ENCODE assay signal across 8 cellular contexts in the genomic region with DNA sequence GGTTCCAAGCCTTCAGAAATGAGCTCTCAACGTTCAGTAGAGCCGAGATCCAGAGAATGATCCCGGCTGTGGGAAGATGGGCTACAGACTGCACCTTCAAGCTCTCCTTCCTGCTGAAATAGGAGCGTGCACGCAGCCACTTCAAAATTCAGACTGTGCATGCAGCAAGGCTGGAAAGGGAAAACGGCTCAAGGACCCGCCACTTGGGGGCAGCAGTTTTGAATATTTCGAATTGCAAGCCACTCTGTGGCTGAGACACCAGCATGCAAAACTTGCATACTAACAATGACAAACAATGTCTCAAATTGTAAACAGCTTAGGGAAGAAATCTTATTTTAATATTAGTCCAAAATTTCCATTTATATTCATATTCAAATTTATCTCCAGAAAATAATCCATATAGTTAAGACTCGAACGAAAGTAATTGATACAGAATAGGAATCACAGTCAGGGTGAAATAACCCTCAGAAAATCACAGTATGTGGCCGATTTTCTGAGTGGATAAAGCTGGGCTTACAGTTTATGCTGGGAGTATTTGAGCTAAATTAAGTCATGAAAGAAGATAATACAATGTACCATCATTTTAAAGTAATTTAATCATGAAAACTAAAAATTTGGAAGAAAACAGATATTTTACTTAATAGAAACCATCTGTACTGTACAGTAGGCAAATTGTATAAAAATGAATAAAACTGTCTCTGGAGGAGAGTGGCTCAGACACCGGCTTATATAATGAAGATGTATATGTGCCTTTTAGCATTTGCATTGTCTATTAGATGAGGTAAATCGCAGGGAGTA.
DNase-seq lines count a peak whose midpoint lies in the region; ATAC-seq and TF ChIP-seq lines count a peak whose summit lies in the region.

No MANE protein-coding gene starts in this region.

- H3K36me3 ChIP-seq in A673 (ENCODE audit: insufficient read depth, low read length, poor library complexity, severe bottlenecking), result no peaks in the 10 kb centered on the region
- H3K36me3 ChIP-seq in breast epithelium, result no peaks in the 10 kb centered on the region

- H3K27ac ChIP-seq in A673 (ENCODE audit: low read depth, low read length, poor library complexity, severe bottlenecking), result no peak overlapping the region
- H3K27ac ChIP-seq in breast epithelium, result no peak overlapping the region

- intact Hi-C loops in A673 (cut with micrococcal nuclease; ENCODE audit: unreplicated experiment), result loop anchor here (5.0 to 10.0 kb wide), 3 partner anchors 581 to 1911 kb away; no protein-coding TSS in a partner anchor
- intact Hi-C loops in breast epithelium (cut with DNase I; ENCODE audit: low total_unique reads), result no loop called here
- intact Hi-C loops in left colon (cut with DNase I, micrococcal nuclease), result no loop called here

- no peak for TF ChIP-seq POLR2A in breast epithelium (IDR thresholded peaks at IDR 0.05)

- no TSS peak for BruUV-seq in A673 (replicated peaks; lab: Mats Ljungman, UMichigan)

- CTCF ChIA-PET in A673 (lab: Charles Lee), result interaction anchor here (0.6 to 0.7 kb wide), 2 partner anchors 15 to 271 kb away, joined by 3 read pairs; no protein-coding TSS in a partner anchor

- TF ChIP-seq CTCF in A673 (conservative IDR thresholded peaks at IDR 0.05; ENCODE audit: low read depth, low read length), result peak; percentile 83
- TF ChIP-seq CTCF in GM12865 (IDR thresholded peaks at IDR 0.05; ENCODE audit: insufficient read depth, low read depth, low read length, missing control alignments), result peak; percentile 58
- TF ChIP-seq CTCF in breast epithelium (IDR thresholded peaks at IDR 0.05), result peak; percentile 9 to 45 (median 42)

- H3K27me3 ChIP-seq in A673 (replicated peaks; ENCODE audit: insufficient read depth, low read depth, low read length, poor library complexity) (peaks cover 9% of the 10 kb centered on the region), breast epithelium (peaks cover 0 to 66% of the 10 kb centered on the region in 2 donors)

- peak; percentile 58 for ATAC-seq in left colon
- no peak for ATAC-seq in HG02588 (IDR thresholded peaks at IDR 0.05; ENCODE audit: unreplicated experiment)

- H3K9me3 ChIP-seq in A673 (ENCODE audit: low read depth, low read length, poor library complexity, severe bottlenecking) (no peaks in the 10 kb centered on the region), breast epithelium (no peaks in the 10 kb centered on the region)

- POLR2A ChIA-PET in A673 (lab: Charles Lee; ENCODE audit: low non-redundant PET), result no interaction called here

- H3K4me1 ChIP-seq in A673 (ENCODE audit: insufficient read depth, low read length, poor library complexity, severe bottlenecking) (no peaks in the 10 kb centered on the region), breast epithelium (no peaks in the 10 kb centered on the region)

- H3K4me3 ChIP-seq in A673 (ENCODE audit: low read depth, low read length, poor library complexity, severe bottlenecking), result no peak overlapping the region
- no peak overlapping the region for H3K4me3 ChIP-seq in GM12865 (ENCODE audit: low read depth, low read length)
- no peak overlapping the region for H3K4me3 ChIP-seq in breast epithelium

- DNase-seq in A673 (ENCODE audit: low spot score), result peak; percentile 79
- DNase-seq in GM12865 (ENCODE audit: low read depth), result peak; percentile 63
- DNase-seq in Kasumi-1 (lab: John Stamatoyannopoulos, UW), result peak; percentile 73 to 84
- peak in 3 of 5 donors; percentile 10 to 23 (median 21) for DNase-seq in T-helper 1 cell
- DNase-seq in breast epithelium (ENCODE audit: low spot score in 2 of 2), result peak; percentile 39 to 68
- peak; percentile 44 to 70 for DNase-seq in left colon
- peak; percentile 5 to 8 (median 5) for DNase-seq in stimulated activated CD4-positive, alpha-beta T cell treated with anti-CD3 and anti-CD28 coated beads, TNF-alpha, amount 100 ng/mL, for 4 hours (ENCODE audit: low read depth in 3 of 3)

Comparison
In these comparisons a context has a peak if more than half of its experiments do, and no peak if none do; other contexts are left out.
1. DNase-seq: peak in every context shown above with its lines; median percentile 79 in A673; 78 in Kasumi-1; 63 in GM12865; 57 in left colon; 54 in breast epithelium; 21 in T-helper 1 cell; 5 in stimulated activated CD4-positive, alpha-beta T cell treated with anti-CD3 and anti-CD28 coated beads, TNF-alpha, amount 100 ng/mL, for 4 hours.